In the genomic region with DNA sequence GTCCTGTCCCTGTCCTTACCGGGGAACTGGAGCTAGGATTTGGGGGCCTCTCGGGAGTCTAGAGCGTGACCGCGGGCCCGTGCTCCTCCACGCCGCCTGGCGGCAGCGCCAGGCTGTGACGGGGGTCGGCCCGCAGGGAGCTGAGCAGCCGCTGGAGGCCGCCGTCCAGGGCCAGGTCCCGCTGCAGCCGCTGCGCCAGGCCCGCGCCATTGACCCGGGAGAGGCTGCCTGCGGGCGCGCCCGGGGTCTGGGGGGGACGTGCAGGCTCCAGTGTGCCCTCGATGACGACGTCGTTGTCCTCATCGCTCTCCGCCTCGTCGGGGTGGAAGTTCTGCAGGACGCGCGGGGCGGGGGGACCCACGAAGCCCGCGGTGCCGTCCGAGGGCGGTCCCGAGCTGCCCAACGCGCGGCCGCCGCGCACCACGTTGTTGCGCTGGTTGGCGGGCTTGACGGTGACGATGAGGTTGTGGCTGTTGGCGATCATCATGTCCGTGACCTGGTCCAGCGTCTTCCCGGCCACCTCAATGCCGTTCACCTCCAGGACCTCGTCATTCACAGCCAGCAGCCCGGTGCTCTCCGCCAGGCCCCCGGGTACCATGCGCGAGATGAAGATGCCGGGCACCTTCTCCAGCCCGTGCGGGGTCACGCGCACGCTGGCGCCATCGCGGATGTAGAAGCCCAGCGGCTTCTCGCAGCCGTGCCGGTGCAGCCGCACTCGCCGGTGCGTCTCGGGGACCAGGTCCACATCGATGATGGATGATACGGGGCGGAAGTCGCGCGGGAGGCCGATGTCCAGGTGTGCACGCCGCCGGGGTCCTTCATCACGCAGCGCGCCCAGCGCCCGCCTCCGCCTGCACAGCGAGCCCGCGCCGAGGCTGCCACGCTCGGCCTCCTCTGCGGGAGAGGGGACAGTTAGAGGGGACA, we compare ENCODE assay signal across 7 cellular contexts. TPM values are rescaled to one million over a fixed set of nuclear protein-coding genes. Genes with fewer than 3 reads are reported as not detected.
DNase-seq lines count a peak whose midpoint lies in the region; ATAC-seq and TF ChIP-seq lines count a peak whose summit lies in the region.

No MANE protein-coding gene starts in this region.

- H3K27ac Mint-ChIP-seq in type B pancreatic cell, result no peak overlapping the region

- peaks cover 31% of the 10 kb centered on the region for H3K36me3 Mint-ChIP-seq in type B pancreatic cell

- H3K27me3 ChIP-seq in adrenal gland (no peaks in the 10 kb centered on the region), right lobe of liver (no peaks in the 10 kb centered on the region), BE2C (no peaks in the 10 kb centered on the region)

- H3K36me3 ChIP-seq in adrenal gland (replicated peaks in 1 of 2) (no peaks in the 10 kb centered on the region), right lobe of liver (peaks cover 0 to 6% (median 0%) of the 10 kb centered on the region in 4 donors), BE2C (no peaks in the 10 kb centered on the region)

- H3K4me3 Mint-ChIP-seq in type B pancreatic cell, result no peak overlapping the region

- intact Hi-C loops in adrenal gland (cut with DNase I), result no loop called here
- intact Hi-C loops in right lobe of liver (cut with DNase I), result no loop called here

- peak in 3 of 7 donors; percentile 29 to 49 (median 36) for DNase-seq in adrenal gland
- DNase-seq in right lobe of liver, result no peak
- peak; percentile 66 for DNase-seq in type B pancreatic cell (ENCODE audit: extremely low spot score, unreplicated experiment)
- no peak for DNase-seq in BE2C
- no peak for DNase-seq in A172 (ENCODE audit: low spot score)
- DNase-seq in NK-92 treated with Interleukin-12 subunit alpha and Interleukin-12 subunit beta, amount 100 ng/mL, for 24 hours (lab: John Stamatoyannopoulos, UW), result no peak

- H3K27ac ChIP-seq in adrenal gland, result no peak overlapping the region
- no peak overlapping the region for H3K27ac ChIP-seq in right lobe of liver

- ATAC-seq in HG03432 (IDR thresholded peaks at IDR 0.05; ENCODE audit: unreplicated experiment) (peak; percentile 55), right lobe of liver (peak; percentile 20 to 75 (median 58))

- no peak overlapping the region for H3K4me3 ChIP-seq in adrenal gland
- H3K4me3 ChIP-seq in right lobe of liver, result no peak overlapping the region
- no peak overlapping the region for H3K4me3 ChIP-seq in BE2C (ENCODE audit: low read depth, low read length)

- no peaks in the 10 kb centered on the region for H3K4me1 ChIP-seq in adrenal gland (replicated peaks in 1 of 2)
- H3K4me1 ChIP-seq in right lobe of liver, result no peaks in the 10 kb centered on the region
- no peaks in the 10 kb centered on the region for H3K4me1 ChIP-seq in BE2C

- TF ChIP-seq POLR2A in adrenal gland (IDR thresholded peaks at IDR 0.05) (no peak), right lobe of liver (IDR thresholded peaks at IDR 0.05) (no peak)

- no peaks in the 10 kb centered on the region for H3K4me1 Mint-ChIP-seq in type B pancreatic cell (ENCODE audit: unreplicated experiment)

- 34 to 71% (median 52%) methylated on average over 45 to 109 of the region's 109 CpGs for WGBS in adrenal gland, 4 donors
- WGBS in right lobe of liver (ENCODE audit: insufficient coverage, low coverage, low lambda C conversion rate, missing lambda C conversion rate), result 67% methylated on average over 24 of the region's 109 CpGs

- H3K9me3 Mint-ChIP-seq in type B pancreatic cell, result peaks cover 8% of the 10 kb centered on the region

- peaks cover 0 to 2% (median 0%) of the 10 kb centered on the region in 3 donors for H3K9me3 ChIP-seq in adrenal gland (replicated peaks in 1 of 3)
- H3K9me3 ChIP-seq in right lobe of liver, result no peaks in the 10 kb centered on the region
- no peaks in the 10 kb centered on the region for H3K9me3 ChIP-seq in BE2C

- H3K27me3 Mint-ChIP-seq in type B pancreatic cell, result no peaks in the 10 kb centered on the region

- TF ChIP-seq CTCF in adrenal gland (IDR thresholded peaks at IDR 0.05) (peak in 5 of 6 experiments; percentile 20 to 44 (median 40)), right lobe of liver (IDR thresholded peaks at IDR 0.05) (peak in 3 of 4 donors; percentile 7 to 47 (median 24)), type B pancreatic cell (conservative IDR thresholded peaks at IDR 0.05) (no peak), BE2C (IDR thresholded peaks at IDR 0.05; ENCODE audit: low read depth, low read length) (no peak)

RNA-seq across cellular contexts. Expression of gene ADNP2, which starts 50.9 kb away (rescaled TPM):
- total RNA-seq in adrenal gland (10 to 100 TPM in 5 of 8 donors, 1 to 10 TPM in 3; 8.1 to 18.3 (median 14.0) TPM), right lobe of liver (1 to 10 TPM; 4.4 to 9.9 (median 7.7) TPM), type B pancreatic cell (ENCODE audit: low replicate concordance) (26.4 and 28.4 TPM in 2 replicates)
- 10 to 100 TPM in 1 of 3 donors, 1 to 10 TPM in 2; 4.7 to 10.5 (median 5.2) TPM for polyA plus RNA-seq in adrenal gland
- 14.0 TPM for polyA plus RNA-seq in BE2C (2012; ENCODE audit: insufficient read depth, insufficient read length, low read depth)
- total RNA-seq in A172 (2014; rRNA removed; shearing (Covaris generic)), result 17.9 and 18.6 TPM in 2 replicates

Comparison
In these comparisons a context has a peak if more than half of its experiments do, and no peak if none do; other contexts are left out.
1. CTCF ChIP-seq: peak in adrenal gland (5 of 6) and right lobe of liver (3 of 4); none in type B pancreatic cell (single experiment) and BE2C (single experiment).